Comparison of ENCODE assay signal across 7 cellular contexts in genomic region chr2:102302458-102302857, GRCh38.
"Had no signal": no experiment of that assay in that cellular context is flagged by ENCODE, and none has a peak within 500 bp of the region (broad histone marks: within the 10 kb centered on the region; RNA-seq: fewer than 3 reads in every experiment).

No MANE protein-coding gene starts in this region.

- H3K4me3 Mint-ChIP-seq: endodermal cell; neural crest cell; stimulated activated memory B cell treated with anti-CD40 and anti-IgM and Interleukin-4, amounts not matched to agents 10 μg/mL and 1 μg/mL and 100 μg/mL, for 72 hours had no signal

- H3K4me1 Mint-ChIP-seq: neural crest cell had no signal

- H3K36me3 Mint-ChIP-seq: stimulated activated memory B cell treated with anti-CD40 and anti-IgM and Interleukin-4, amounts not matched to agents 10 μg/mL and 1 μg/mL and 100 μg/mL, for 72 hours had no signal

- DNase-seq: head of caudate nucleus, tibial artery, uterus had no signal

- H3K27ac Mint-ChIP-seq: endodermal cell; stimulated activated memory B cell treated with anti-CD40 and anti-IgM and Interleukin-4, amounts not matched to agents 10 μg/mL and 1 μg/mL and 100 μg/mL, for 72 hours had no signal

- H3K9me3 Mint-ChIP-seq: endodermal cell; naive thymus-derived CD4-positive, alpha-beta T cell; neural crest cell; stimulated activated memory B cell treated with anti-CD40 and anti-IgM and Interleukin-4, amounts not matched to agents 10 μg/mL and 1 μg/mL and 100 μg/mL, for 72 hours had no signal
